ENCODE assay signal across 8 cellular contexts in genomic region chr6:71510057-71510713, GRCh38.
DNase-seq lines count a peak whose midpoint lies in the region; ATAC-seq and TF ChIP-seq lines count a peak whose summit lies in the region.

No MANE protein-coding gene starts in this region.

- H3K36me3 ChIP-seq in BLaER1 (no peaks in the 10 kb centered on the region), SU-DHL-6 (ENCODE audit: low read length) (no peaks in the 10 kb centered on the region)

- H3K4me1 ChIP-seq in BLaER1 = peaks cover 22% of the 10 kb centered on the region

- no peaks in the 10 kb centered on the region for H3F3A ChIP-seq in SU-DHL-6 (ENCODE audit: insufficient read depth)

- peak; percentile 10 for TF ChIP-seq CTCF in SU-DHL-6 (IDR thresholded peaks at IDR 0.05; ENCODE audit: insufficient read depth, low read length, poor library complexity, severe bottlenecking)

- H3K4me3 ChIP-seq in BLaER1 (no peak overlapping the region), SU-DHL-6 (ENCODE audit: insufficient read depth, low read length, poor library complexity, severe bottlenecking) (no peak overlapping the region)

- peak; percentile 87 for ATAC-seq in GM18909 (IDR thresholded peaks at IDR 0.05; ENCODE audit: poor library complexity, unreplicated experiment)
- peak; percentile 80 for ATAC-seq in HG03354 (IDR thresholded peaks at IDR 0.05; ENCODE audit: poor library complexity, severe bottlenecking, unreplicated experiment)
- no peak for ATAC-seq in HG03139 (IDR thresholded peaks at IDR 0.05; ENCODE audit: unreplicated experiment)

- no peaks in the 10 kb centered on the region for H4K20me1 ChIP-seq in BLaER1
- no peaks in the 10 kb centered on the region for H4K20me1 ChIP-seq in SU-DHL-6 (ENCODE audit: low read depth, low read length)

- peak; percentile 12 for DNase-seq in germinal center (ENCODE audit: low spot score)
- peak; percentile 75 for DNase-seq in pons (ENCODE audit: low spot score)
- DNase-seq in SIG-M5 (lab: John Stamatoyannopoulos, UW) = no peak

- no peak overlapping the region for H3K9ac ChIP-seq in BLaER1
- H3K9ac ChIP-seq in SU-DHL-6 (ENCODE audit: low read length) = no peak overlapping the region

- H3K27ac ChIP-seq in BLaER1 (no peak overlapping the region), SU-DHL-6 (ENCODE audit: low read depth, low read length) (no peak overlapping the region)

- no peak overlapping the region for H2AFZ ChIP-seq in SU-DHL-6 (ENCODE audit: low read depth, low read length, severe bottlenecking)

- H3K9me3 ChIP-seq in BLaER1 (peaks cover 8% of the 10 kb centered on the region; the same call in 1 of the 2 replicates), SU-DHL-6 (ENCODE audit: insufficient read depth, low read length) (no peaks in the 10 kb centered on the region)

- no peaks in the 10 kb centered on the region for H3K79me2 ChIP-seq in SU-DHL-6 (ENCODE audit: insufficient read depth, low read length)

- H3K9me2 ChIP-seq in SU-DHL-6 (replicated peaks; ENCODE audit: insufficient read depth, low read length) = no peaks in the 10 kb centered on the region

- H3K4me2 ChIP-seq in BLaER1 (peak overlapping the region; percentile 29; the same call in 1 of the 2 replicates), SU-DHL-6 (ENCODE audit: low read depth, low read length, poor library complexity, severe bottlenecking) (no peak overlapping the region)

- H3K27me3 ChIP-seq in BLaER1 (no peaks in the 10 kb centered on the region), SU-DHL-6 (ENCODE audit: low read length) (no peaks in the 10 kb centered on the region)
